27 cellular contexts compared by ENCODE assay signal in the genomic region with DNA sequence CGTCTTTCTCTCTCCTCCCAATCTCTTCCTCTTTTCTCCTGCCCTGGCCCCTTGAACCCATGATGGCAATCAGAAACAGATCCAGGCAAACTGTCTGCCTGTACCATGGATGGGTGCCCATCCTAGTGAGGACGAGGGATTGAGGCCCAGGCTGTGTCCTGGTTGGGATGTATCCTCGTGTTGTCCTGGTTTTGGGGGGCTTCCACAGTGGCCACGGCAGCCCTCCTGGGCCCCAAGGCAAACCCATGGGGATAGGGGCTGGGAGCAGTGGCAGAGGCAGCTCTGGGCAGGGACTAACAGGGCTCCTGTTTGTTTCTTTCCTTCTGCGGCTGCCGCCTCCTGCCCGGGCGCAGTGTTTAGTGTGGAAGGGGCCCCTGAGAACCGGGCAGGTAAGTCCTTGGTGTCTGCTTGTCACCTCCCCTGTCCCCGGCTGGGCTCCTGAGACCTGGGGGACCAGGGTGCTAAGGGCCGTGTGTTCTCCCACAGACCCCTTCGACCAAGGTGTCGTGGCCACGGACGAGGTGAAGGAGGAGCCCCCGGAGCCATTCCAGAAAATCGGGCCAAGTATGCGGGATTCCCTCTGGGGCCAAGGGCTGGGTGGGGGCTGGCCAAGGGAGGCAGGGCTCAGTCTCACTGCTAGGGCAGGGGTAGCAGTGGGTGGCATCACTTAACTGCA.
DNase-seq lines count a peak whose midpoint lies in the region; ATAC-seq and TF ChIP-seq lines count a peak whose summit lies in the region.
"Had no signal": no experiment of that assay in that cellular context is flagged by ENCODE, and none has a peak within 500 bp of the region (broad histone marks: within the 10 kb centered on the region; RNA-seq: fewer than 3 reads in every experiment).

No MANE protein-coding gene starts in this region.

- peaks cover 0 to 5% (median 0%) of the 10 kb centered on the region in 4 donors for H3K9me3 ChIP-seq in stomach
- H3K9me3 ChIP-seq: upper lobe of left lung had no signal

- H3K27me3 ChIP-seq in stomach = no peaks in the 10 kb centered on the region
- H3K27me3 ChIP-seq: gastroesophageal sphincter, upper lobe of left lung had no signal

- no peak for TF ChIP-seq EP300 in stomach (IDR thresholded peaks at IDR 0.05)

- DNase-seq in activated CD4-positive, alpha-beta memory T cell treated with anti-CD3 and anti-CD28 coated beads, Interleukin-2, amount 10 ng/mL, durations not matched to agents 7 days and 5 days = peak; percentile 6
- DNase-seq in activated CD4-positive, alpha-beta memory T cell treated with anti-CD3 and anti-CD28 coated beads for 36 hours = no peak
- DNase-seq in activated B cell treated with CpG ODN at 0.5 μM for 24 hours = peak; percentile 5
- DNase-seq in mesenteric fat pad (ENCODE audit: low spot score) = peak; percentile 64
- DNase-seq in stomach = peak; percentile 17
- no peak for DNase-seq in SK-N-DZ (ENCODE audit: low spot score)
- no peak for DNase-seq in stimulated activated naive CD4-positive, alpha-beta T cell treated with Interleukin-2 at 50 U/mL for 16 hours (lab: John Stamatoyannopoulos, UW)
- DNase-seq in stimulated activated CD4-positive, alpha-beta T cell treated with anti-CD3 and anti-CD28 coated beads, Interleukin-4, amount 100 ng/mL, for 24 hours = no peak
- DNase-seq: activated CD4-positive, alpha-beta T cell treated with anti-CD3 and anti-CD28 coated beads for 4 hours; Calu3; KBM-7; kidney glomerular epithelial cell; MV-4-11; NCI-H2029; NCI-H446 treated with DMSO at 0.1 percent for 48 hours; NK-92 treated with Interleukin-12 subunit alpha and Interleukin-12 subunit beta, amount 100 ng/mL, for 24 hours; retina; stimulated activated CD4-positive, alpha-beta T cell treated with anti-CD3 and anti-CD28 coated beads, Interleukin-15, amount 100 ng/mL, for 24 hours; T1000 had no signal

- CTCF ChIA-PET in activated CD4-positive, alpha-beta memory T cell treated with anti-CD3 and anti-CD28 coated beads, Interleukin-2, amount 10 ng/mL, durations not matched to agents 7 days and 5 days (lab: Charles Lee) = no interaction called here
- CTCF ChIA-PET in activated CD4-positive, alpha-beta memory T cell treated with anti-CD3 and anti-CD28 coated beads for 36 hours (lab: Charles Lee) = no interaction called here
- CTCF ChIA-PET in activated B cell treated with CpG ODN at 0.5 μM for 24 hours (lab: Charles Lee) = no interaction called here

- H3K4me1 Mint-ChIP-seq in activated CD4-positive, alpha-beta memory T cell treated with anti-CD3 and anti-CD28 coated beads, Interleukin-2, amount 10 ng/mL, durations not matched to agents 7 days and 5 days = no peaks in the 10 kb centered on the region
- H3K4me1 Mint-ChIP-seq in activated CD4-positive, alpha-beta memory T cell treated with anti-CD3 and anti-CD28 coated beads for 36 hours (ENCODE audit: low read depth) = no peaks in the 10 kb centered on the region
- H3K4me1 Mint-ChIP-seq in activated B cell treated with CpG ODN at 0.5 μM for 24 hours = no peaks in the 10 kb centered on the region
- H3K4me1 Mint-ChIP-seq: activated naive CD4-positive, alpha-beta T cell treated with anti-CD3 and anti-CD28 coated beads, Interleukin-2, amount 50 U/mL, for 24 hours; mesothelial cell of epicardium; stimulated activated memory B cell treated with anti-CD40 and anti-IgM and Interleukin-4, amounts not matched to agents 10 μg/mL and 1 μg/mL and 100 μg/mL, for 72 hours had no signal

- peaks cover 4 to 81% (median 81%) of the 10 kb centered on the region in 4 donors for H3K36me3 ChIP-seq in stomach

- no peak overlapping the region for H3K4me3 Mint-ChIP-seq in activated CD4-positive, alpha-beta memory T cell treated with anti-CD3 and anti-CD28 coated beads, Interleukin-2, amount 10 ng/mL, durations not matched to agents 7 days and 5 days
- H3K4me3 Mint-ChIP-seq in activated CD4-positive, alpha-beta memory T cell treated with anti-CD3 and anti-CD28 coated beads for 36 hours = no peak overlapping the region
- H3K4me3 Mint-ChIP-seq in activated B cell treated with CpG ODN at 0.5 μM for 24 hours = no peak overlapping the region
- H3K4me3 Mint-ChIP-seq: activated naive CD4-positive, alpha-beta T cell treated with anti-CD3 and anti-CD28 coated beads, Interleukin-2, amount 50 U/mL, for 24 hours; dendritic cell treated with granulocyte-macrophage colony-stimulating factor and Interleukin-4, amounts not matched to agents 40 ng/mL and 50 ng/mL, for 4 days; GM23338; mesothelial cell of epicardium; stimulated activated memory B cell treated with anti-CD40 and anti-IgM and Interleukin-4, amounts not matched to agents 10 μg/mL and 1 μg/mL and 100 μg/mL, for 72 hours had no signal

- ATAC-seq in activated B cell treated with CpG ODN at 0.5 μM for 24 hours (ENCODE audit: low read depth) = no peak
- ATAC-seq: gastroesophageal sphincter; GM23338; SK-N-SH treated with all-trans-retinoic acid at 6 μM for 48 hours; stimulated activated memory B cell treated with anti-CD40 and anti-IgM and Interleukin-4, amounts not matched to agents 10 μg/mL and 1 μg/mL and 100 μg/mL, for 72 hours had no signal

- H3K27ac Mint-ChIP-seq in activated CD4-positive, alpha-beta memory T cell treated with anti-CD3 and anti-CD28 coated beads, Interleukin-2, amount 10 ng/mL, durations not matched to agents 7 days and 5 days = no peak overlapping the region
- no peak overlapping the region for H3K27ac Mint-ChIP-seq in activated CD4-positive, alpha-beta memory T cell treated with anti-CD3 and anti-CD28 coated beads for 36 hours
- H3K27ac Mint-ChIP-seq in activated B cell treated with CpG ODN at 0.5 μM for 24 hours = no peak overlapping the region
- H3K27ac Mint-ChIP-seq: activated naive CD4-positive, alpha-beta T cell treated with anti-CD3 and anti-CD28 coated beads, Interleukin-2, amount 50 U/mL, for 24 hours; dendritic cell treated with granulocyte-macrophage colony-stimulating factor and Interleukin-4, amounts not matched to agents 40 ng/mL and 50 ng/mL, for 4 days; GM23338; stimulated activated memory B cell treated with anti-CD40 and anti-IgM and Interleukin-4, amounts not matched to agents 10 μg/mL and 1 μg/mL and 100 μg/mL, for 72 hours had no signal

- no peak overlapping the region for H3K4me3 ChIP-seq in stomach
- H3K4me3 ChIP-seq: gastroesophageal sphincter, GM23338, upper lobe of left lung had no signal

- no peak for TF ChIP-seq POLR2A in stomach (IDR thresholded peaks at IDR 0.05)

- H3K27ac ChIP-seq in stomach = no peak overlapping the region
- H3K27ac ChIP-seq: gastroesophageal sphincter, upper lobe of left lung had no signal

- peaks cover 0 to 11% (median 9%) of the 10 kb centered on the region in 4 donors for H3K4me1 ChIP-seq in stomach

- no peaks in the 10 kb centered on the region for H3K27me3 Mint-ChIP-seq in activated CD4-positive, alpha-beta memory T cell treated with anti-CD3 and anti-CD28 coated beads, Interleukin-2, amount 10 ng/mL, durations not matched to agents 7 days and 5 days
- no peaks in the 10 kb centered on the region for H3K27me3 Mint-ChIP-seq in activated CD4-positive, alpha-beta memory T cell treated with anti-CD3 and anti-CD28 coated beads for 36 hours
- peaks cover 2% of the 10 kb centered on the region for H3K27me3 Mint-ChIP-seq in activated B cell treated with CpG ODN at 0.5 μM for 24 hours
- H3K27me3 Mint-ChIP-seq: activated naive CD4-positive, alpha-beta T cell treated with anti-CD3 and anti-CD28 coated beads, Interleukin-2, amount 50 U/mL, for 24 hours had no signal

- no peaks in the 10 kb centered on the region for H3K36me3 Mint-ChIP-seq in activated CD4-positive, alpha-beta memory T cell treated with anti-CD3 and anti-CD28 coated beads, Interleukin-2, amount 10 ng/mL, durations not matched to agents 7 days and 5 days (ENCODE audit: low read depth)
- no peaks in the 10 kb centered on the region for H3K36me3 Mint-ChIP-seq in activated CD4-positive, alpha-beta memory T cell treated with anti-CD3 and anti-CD28 coated beads for 36 hours
- H3K36me3 Mint-ChIP-seq in activated B cell treated with CpG ODN at 0.5 μM for 24 hours (ENCODE audit: low read depth) = no peaks in the 10 kb centered on the region
- H3K36me3 Mint-ChIP-seq: activated naive CD4-positive, alpha-beta T cell treated with anti-CD3 and anti-CD28 coated beads, Interleukin-2, amount 50 U/mL, for 24 hours had no signal

- POLR2A ChIA-PET in activated CD4-positive, alpha-beta memory T cell treated with anti-CD3 and anti-CD28 coated beads, Interleukin-2, amount 10 ng/mL, durations not matched to agents 7 days and 5 days (lab: Charles Lee) = no interaction called here
- POLR2A ChIA-PET in activated CD4-positive, alpha-beta memory T cell treated with anti-CD3 and anti-CD28 coated beads for 36 hours (lab: Charles Lee) = no interaction called here
- POLR2A ChIA-PET in activated B cell treated with CpG ODN at 0.5 μM for 24 hours (lab: Charles Lee) = no interaction called here

- intact Hi-C loops in activated CD4-positive, alpha-beta memory T cell treated with anti-CD3 and anti-CD28 coated beads for 36 hours (cut with micrococcal nuclease) = no loop called here
- intact Hi-C loops in activated B cell treated with CpG ODN at 0.5 μM for 24 hours (cut with micrococcal nuclease) (no loop called here), stomach (cut with DNase I; ENCODE audit: low total_unique reads) (no loop called here)

- TF ChIP-seq CTCF in activated B cell treated with CpG ODN at 0.5 μM for 24 hours (IDR thresholded peaks at IDR 0.05) (no peak), stomach (IDR thresholded peaks at IDR 0.05) (no peak)

- WGBS in stomach, 5 donors = 82 to 96% (median 89%) methylated on average over 16 to 18 of the region's 18 CpGs

- no peaks in the 10 kb centered on the region for H3K9me3 Mint-ChIP-seq in activated CD4-positive, alpha-beta memory T cell treated with anti-CD3 and anti-CD28 coated beads, Interleukin-2, amount 10 ng/mL, durations not matched to agents 7 days and 5 days
- H3K9me3 Mint-ChIP-seq in activated CD4-positive, alpha-beta memory T cell treated with anti-CD3 and anti-CD28 coated beads for 36 hours = no peaks in the 10 kb centered on the region
- H3K9me3 Mint-ChIP-seq in activated B cell treated with CpG ODN at 0.5 μM for 24 hours = peaks cover 4% of the 10 kb centered on the region
- H3K9me3 Mint-ChIP-seq: activated naive CD4-positive, alpha-beta T cell treated with anti-CD3 and anti-CD28 coated beads, Interleukin-2, amount 50 U/mL, for 24 hours; dendritic cell treated with granulocyte-macrophage colony-stimulating factor and Interleukin-4, amounts not matched to agents 40 ng/mL and 50 ng/mL, for 4 days; GM23338 had no signal

Comparison
In these comparisons a context has a peak if more than half of its experiments do, and no peak if none do; other contexts are left out.
1. DNase-seq: peak in activated CD4-positive, alpha-beta memory T cell treated with anti-CD3 and anti-CD28 coated beads, Interleukin-2, amount 10 ng/mL, durations not matched to agents 7 days and 5 days (single experiment), activated B cell treated with CpG ODN at 0.5 μM for 24 hours (single experiment), mesenteric fat pad (single experiment) and stomach (single experiment); none in activated CD4-positive, alpha-beta memory T cell treated with anti-CD3 and anti-CD28 coated beads for 36 hours (single experiment), SK-N-DZ (single experiment), stimulated activated naive CD4-positive, alpha-beta T cell treated with Interleukin-2 at 50 U/mL for 16 hours (single experiment) and stimulated activated CD4-positive, alpha-beta T cell treated with anti-CD3 and anti-CD28 coated beads, Interleukin-4, amount 100 ng/mL, for 24 hours (single experiment).